29 cellular contexts compared by ENCODE assay signal in genomic region chr13:75399168-75399878, GRCh38.
DNase-seq lines count a peak whose midpoint lies in the region; TF ChIP-seq lines count a peak whose summit lies in the region.
"Had no signal": no experiment of that assay in that cellular context is flagged by ENCODE, and none has a peak within 500 bp of the region (broad histone marks: within the 10 kb centered on the region; RNA-seq: fewer than 3 reads in every experiment).

No MANE protein-coding gene starts in this region.

- H3K4me1 ChIP-seq in HAP-1: no peaks in the 10 kb centered on the region
- H3K4me1 ChIP-seq: suprapubic skin had no signal

- H3K27me3 Mint-ChIP-seq in activated CD4-positive, alpha-beta T cell treated with anti-CD3 and anti-CD28 coated beads, Interleukin-2, amount 10 ng/mL, durations not matched to agents 24 days and 14 days: peaks cover 7% of the 10 kb centered on the region
- H3K27me3 Mint-ChIP-seq in activated CD4-positive, alpha-beta memory T cell treated with anti-CD3 and anti-CD28 coated beads, Interleukin-2, amount 10 ng/mL, durations not matched to agents 7 days and 5 days: peaks cover 15% of the 10 kb centered on the region
- H3K27me3 Mint-ChIP-seq: activated CD4-positive, alpha-beta T cell treated with anti-CD3 and anti-CD28 coated beads, Interleukin-2, amount 10 ng/mL, durations not matched to agents 7 days and 5 days; naive B cell; progenitor cell of endocrine pancreas had no signal

- no peak for TF ChIP-seq CTCF in fibroblast of villous mesenchyme (IDR thresholded peaks at IDR 0.05; ENCODE audit: insufficient read depth, low read depth, low read length)

- H3K4me3 ChIP-seq in fibroblast of villous mesenchyme (ENCODE audit: low read depth, low read length): no peak overlapping the region
- H3K4me3 ChIP-seq in HAP-1: no peak overlapping the region
- H3K4me3 ChIP-seq: gastroesophageal sphincter, left lung, suprapubic skin had no signal

- in situ Hi-C loops in ACHN (cut with HindIII; ENCODE audit: low pct_ligation_motif_present, low pct_unique_long_range_greater_than_20kb, low sequenced_read_pairs): no loop called here
- in situ Hi-C loops in HAP-1 (cut with MboI; ENCODE audit: low sequenced_read_pairs): no loop called here

- peak; percentile 35 for DNase-seq in activated CD4-positive, alpha-beta T cell treated with anti-CD3 and anti-CD28 coated beads, Interleukin-2, amount 10 ng/mL, durations not matched to agents 24 days and 14 days
- no peak for DNase-seq in activated CD4-positive, alpha-beta T cell treated with anti-CD3 and anti-CD28 coated beads, Interleukin-2, amount 50 U/mL, for 48 hours
- DNase-seq in amniotic stem cell (lab: John Stamatoyannopoulos, UW): peak; percentile 43
- DNase-seq in fibroblast of villous mesenchyme (ENCODE audit: low read depth): peak; percentile 70
- no peak for DNase-seq in ACHN
- DNase-seq in HAP-1 (ENCODE audit: low spot score in 2 of 2): no peak
- no peak for DNase-seq in activated CD4-positive, alpha-beta memory T cell treated with anti-CD3 and anti-CD28 coated beads, Interleukin-2, amount 10 ng/mL, durations not matched to agents 7 days and 5 days
- DNase-seq in activated CD4-positive, alpha-beta T cell treated with anti-CD3 and anti-CD28 coated beads for 4 hours: no peak
- DNase-seq: activated CD4-positive, alpha-beta T cell treated with anti-CD3 and anti-CD28 coated beads, Interleukin-2, amount 10 ng/mL, durations not matched to agents 7 days and 5 days; activated CD8-positive, alpha-beta memory T cell treated with anti-CD3 and anti-CD28 coated beads, Interleukin-2, amount 10 ng/mL, durations not matched to agents 7 days and 5 days; activated naive CD4-positive, alpha-beta T cell treated with anti-CD3 and anti-CD28 coated beads for 36 hours; amygdala; CD4-positive, alpha-beta memory T cell; cortex of kidney; H9; hippocampal formation; Karpas-422; left lung; MV-4-11; naive B cell; NCI-H1436 treated with DMSO at 0.1 percent for 48 hours; SHP77; stimulated activated CD4-positive, alpha-beta T cell treated with anti-CD3 and anti-CD28 coated beads, Interleukin-4, amount 100 ng/mL, for 4 hours; T-helper 9 cell; WERI-Rb-1 had no signal

- CTCF ChIA-PET in activated CD4-positive, alpha-beta memory T cell treated with anti-CD3 and anti-CD28 coated beads, Interleukin-2, amount 10 ng/mL, durations not matched to agents 7 days and 5 days (lab: Charles Lee): no interaction called here

- no peaks in the 10 kb centered on the region for H3K27me3 ChIP-seq in HAP-1 (ENCODE audit: low read depth)
- H3K27me3 ChIP-seq: gastroesophageal sphincter, left lung, suprapubic skin had no signal

- peaks cover 7% of the 10 kb centered on the region for H3K9me3 Mint-ChIP-seq in activated CD4-positive, alpha-beta T cell treated with anti-CD3 and anti-CD28 coated beads, Interleukin-2, amount 10 ng/mL, durations not matched to agents 24 days and 14 days
- no peaks in the 10 kb centered on the region for H3K9me3 Mint-ChIP-seq in activated CD4-positive, alpha-beta memory T cell treated with anti-CD3 and anti-CD28 coated beads, Interleukin-2, amount 10 ng/mL, durations not matched to agents 7 days and 5 days
- H3K9me3 Mint-ChIP-seq: activated CD4-positive, alpha-beta T cell treated with anti-CD3 and anti-CD28 coated beads, Interleukin-2, amount 10 ng/mL, durations not matched to agents 7 days and 5 days; stimulated activated memory B cell treated with anti-CD40 and anti-IgM and Interleukin-4, amounts not matched to agents 10 μg/mL and 1 μg/mL and 100 μg/mL, for 72 hours had no signal

- no peaks in the 10 kb centered on the region for H3K36me3 Mint-ChIP-seq in activated CD4-positive, alpha-beta T cell treated with anti-CD3 and anti-CD28 coated beads, Interleukin-2, amount 10 ng/mL, durations not matched to agents 24 days and 14 days (ENCODE audit: low read depth)
- H3K36me3 Mint-ChIP-seq in activated CD4-positive, alpha-beta memory T cell treated with anti-CD3 and anti-CD28 coated beads, Interleukin-2, amount 10 ng/mL, durations not matched to agents 7 days and 5 days (ENCODE audit: low read depth): no peaks in the 10 kb centered on the region
- H3K36me3 Mint-ChIP-seq: naive B cell; stimulated activated memory B cell treated with anti-CD40 and anti-IgM and Interleukin-4, amounts not matched to agents 10 μg/mL and 1 μg/mL and 100 μg/mL, for 72 hours had no signal

- H3K4me3 Mint-ChIP-seq in activated CD4-positive, alpha-beta T cell treated with anti-CD3 and anti-CD28 coated beads, Interleukin-2, amount 10 ng/mL, durations not matched to agents 24 days and 14 days: no peak overlapping the region
- H3K4me3 Mint-ChIP-seq in activated CD4-positive, alpha-beta memory T cell treated with anti-CD3 and anti-CD28 coated beads, Interleukin-2, amount 10 ng/mL, durations not matched to agents 7 days and 5 days: no peak overlapping the region
- H3K4me3 Mint-ChIP-seq: activated CD4-positive, alpha-beta T cell treated with anti-CD3 and anti-CD28 coated beads, Interleukin-2, amount 10 ng/mL, durations not matched to agents 7 days and 5 days; activated CD8-positive, alpha-beta memory T cell treated with anti-CD3 and anti-CD28 coated beads, Interleukin-2, amount 10 ng/mL, durations not matched to agents 7 days and 5 days; activated naive CD4-positive, alpha-beta T cell treated with anti-CD3 and anti-CD28 coated beads for 36 hours; CD4-positive, alpha-beta memory T cell; H9; naive B cell; stimulated activated memory B cell treated with anti-CD40 and anti-IgM and Interleukin-4, amounts not matched to agents 10 μg/mL and 1 μg/mL and 100 μg/mL, for 72 hours had no signal

- no peaks in the 10 kb centered on the region for H3K4me1 Mint-ChIP-seq in activated CD4-positive, alpha-beta T cell treated with anti-CD3 and anti-CD28 coated beads, Interleukin-2, amount 10 ng/mL, durations not matched to agents 24 days and 14 days
- H3K4me1 Mint-ChIP-seq in activated CD4-positive, alpha-beta memory T cell treated with anti-CD3 and anti-CD28 coated beads, Interleukin-2, amount 10 ng/mL, durations not matched to agents 7 days and 5 days: no peaks in the 10 kb centered on the region
- H3K4me1 Mint-ChIP-seq: activated CD4-positive, alpha-beta T cell treated with anti-CD3 and anti-CD28 coated beads, Interleukin-2, amount 10 ng/mL, durations not matched to agents 7 days and 5 days; activated CD8-positive, alpha-beta memory T cell treated with anti-CD3 and anti-CD28 coated beads, Interleukin-2, amount 10 ng/mL, durations not matched to agents 7 days and 5 days; CD4-positive, alpha-beta memory T cell; naive B cell; stimulated activated memory B cell treated with anti-CD40 and anti-IgM and Interleukin-4, amounts not matched to agents 10 μg/mL and 1 μg/mL and 100 μg/mL, for 72 hours had no signal

- no peak overlapping the region for H3K27ac Mint-ChIP-seq in activated CD4-positive, alpha-beta T cell treated with anti-CD3 and anti-CD28 coated beads, Interleukin-2, amount 10 ng/mL, durations not matched to agents 24 days and 14 days
- no peak overlapping the region for H3K27ac Mint-ChIP-seq in activated CD4-positive, alpha-beta memory T cell treated with anti-CD3 and anti-CD28 coated beads, Interleukin-2, amount 10 ng/mL, durations not matched to agents 7 days and 5 days
- H3K27ac Mint-ChIP-seq: activated CD4-positive, alpha-beta T cell treated with anti-CD3 and anti-CD28 coated beads, Interleukin-2, amount 10 ng/mL, durations not matched to agents 7 days and 5 days; activated CD8-positive, alpha-beta memory T cell treated with anti-CD3 and anti-CD28 coated beads, Interleukin-2, amount 10 ng/mL, durations not matched to agents 7 days and 5 days; activated naive CD4-positive, alpha-beta T cell treated with anti-CD3 and anti-CD28 coated beads for 36 hours; CD4-positive, alpha-beta memory T cell; progenitor cell of endocrine pancreas; stimulated activated memory B cell treated with anti-CD40 and anti-IgM and Interleukin-4, amounts not matched to agents 10 μg/mL and 1 μg/mL and 100 μg/mL, for 72 hours had no signal

- intact Hi-C loops in activated CD4-positive, alpha-beta T cell treated with anti-CD3 and anti-CD28 coated beads, Interleukin-2, amount 10 ng/mL, durations not matched to agents 24 days and 14 days (cut with micrococcal nuclease): no loop called here

- POLR2A ChIA-PET in activated CD4-positive, alpha-beta memory T cell treated with anti-CD3 and anti-CD28 coated beads, Interleukin-2, amount 10 ng/mL, durations not matched to agents 7 days and 5 days (lab: Charles Lee): no interaction called here

- H3K9me3 ChIP-seq in HAP-1: no peaks in the 10 kb centered on the region; the same call in 1 of the 2 replicates

- H3K36me3 ChIP-seq in HAP-1 (replicated peaks): no peaks in the 10 kb centered on the region
- H3K36me3 ChIP-seq: gastroesophageal sphincter, left lung, suprapubic skin, WERI-Rb-1 had no signal

Comparison
In these comparisons a context has a peak if more than half of its experiments do, and no peak if none do; other contexts are left out.
1. DNase-seq: peak in activated CD4-positive, alpha-beta T cell treated with anti-CD3 and anti-CD28 coated beads, Interleukin-2, amount 10 ng/mL, durations not matched to agents 24 days and 14 days (single experiment), amniotic stem cell (single experiment) and fibroblast of villous mesenchyme (single experiment); none in activated CD4-positive, alpha-beta T cell treated with anti-CD3 and anti-CD28 coated beads, Interleukin-2, amount 50 U/mL, for 48 hours (0 of 2), ACHN (single experiment), HAP-1 (0 of 2), activated CD4-positive, alpha-beta memory T cell treated with anti-CD3 and anti-CD28 coated beads, Interleukin-2, amount 10 ng/mL, durations not matched to agents 7 days and 5 days (single experiment) and activated CD4-positive, alpha-beta T cell treated with anti-CD3 and anti-CD28 coated beads for 4 hours (0 of 2).